In the genomic region with DNA sequence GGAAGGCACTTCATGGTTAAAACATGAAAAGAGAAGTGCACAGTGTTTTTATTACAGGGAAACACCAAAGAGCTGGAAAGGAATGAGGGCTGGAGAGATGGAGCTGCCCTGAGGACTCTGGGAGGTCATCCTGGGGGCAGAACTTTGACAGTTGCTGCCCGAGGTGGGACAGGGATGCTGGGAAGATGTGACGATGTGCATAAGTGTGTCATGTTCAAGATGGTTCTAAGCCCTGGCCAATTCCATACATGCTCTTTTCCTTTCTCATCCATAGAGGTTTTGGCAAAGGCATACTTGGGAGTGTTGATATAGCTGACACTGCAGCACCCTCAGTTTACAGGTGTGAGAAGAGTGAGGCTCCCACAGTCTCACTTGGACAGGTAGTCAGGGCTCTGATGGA, we compare ENCODE assay signal across 28 cellular contexts. TPM values are rescaled to one million over a fixed set of nuclear protein-coding genes. Genes with fewer than 3 reads are reported as not detected.
A peak's percentile ranks its signal among the peaks of the same experiment; 100 is the strongest.
DNase-seq lines count a peak whose midpoint lies in the region; ATAC-seq and TF ChIP-seq lines count a peak whose summit lies in the region.
"Had no signal": no experiment of that assay in that cellular context is flagged by ENCODE, and none has a peak within 500 bp of the region (broad histone marks: within the 10 kb centered on the region; RNA-seq: fewer than 3 reads in every experiment).

No MANE protein-coding gene starts in this region.

- no peak for DNase-seq in Caco-2
- DNase-seq in ascending aorta (ENCODE audit: low spot score in 2 of 2) = no peak
- DNase-seq in thoracic aorta (ENCODE audit: low spot score) = no peak
- DNase-seq in activated CD4-positive, alpha-beta memory T cell treated with anti-CD3 and anti-CD28 coated beads for 36 hours = no peak
- DNase-seq in activated CD8-positive, alpha-beta memory T cell treated with anti-CD3 and anti-CD28 coated beads, Interleukin-2, amount 50 U/mL, for 48 hours = no peak
- no peak for DNase-seq in KBM-7
- DNase-seq: activated CD4-positive, alpha-beta T cell treated with anti-CD3 and anti-CD28 coated beads, Interleukin-2, amount 10 ng/mL, durations not matched to agents 24 days and 14 days; activated gamma-delta T cell treated with Interleukin-2 at 50 U/mL for 16 hours; activated T-cell treated with anti-CD3 and anti-CD28 coated beads, Interleukin-2, amount 50 U/mL, for 1 hour; C1 segment of cervical spinal cord; DND-41; glutamatergic neuron; left lung; mesendoderm; NCI-H1436 treated with DMSO at 0.1 percent for 48 hours; NCI-H446; NCI-H774; right lobe of liver; SHP77; stimulated activated CD4-positive, alpha-beta T cell treated with anti-CD3 and anti-CD28 coated beads, Interleukin-12 subunit alpha, Interleukin-12 subunit beta, amount 100 ng/mL, for 4 hours; stimulated activated CD4-positive, alpha-beta T cell treated with anti-CD3 and anti-CD28 coated beads, Interleukin-2, amount 100 ng/mL, for 48 hours; T-helper 9 cell; upper lobe of left lung had no signal

- BruUV-seq in Caco-2 (replicated peaks; lab: Mats Ljungman, UMichigan) = no TSS peak

- H3K4me3 Mint-ChIP-seq in Caco-2 (ENCODE audit: unreplicated experiment) = no peak overlapping the region
- no peak overlapping the region for H3K4me3 Mint-ChIP-seq in activated CD4-positive, alpha-beta memory T cell treated with anti-CD3 and anti-CD28 coated beads for 36 hours
- H3K4me3 Mint-ChIP-seq: activated CD4-positive, alpha-beta T cell treated with anti-CD3 and anti-CD28 coated beads, Interleukin-2, amount 10 ng/mL, durations not matched to agents 24 days and 14 days; brain had no signal

- peaks cover 27% of the 10 kb centered on the region; the same call in 1 of the 2 replicates for H3K4me1 ChIP-seq in Caco-2
- peaks cover 12 to 62% of the 10 kb centered on the region in 2 donors for H3K4me1 ChIP-seq in ascending aorta
- peaks cover 3 to 25% of the 10 kb centered on the region in 2 donors for H3K4me1 ChIP-seq in muscle layer of duodenum (ENCODE audit: control insufficient read depth in 1 of 2, insufficient read depth in 2 of 2, low read length in 2 of 2)
- peaks cover 49 to 89% of the 10 kb centered on the region in 2 donors for H3K4me1 ChIP-seq in thoracic aorta (ENCODE audit: control insufficient read depth in 1 of 2, low read depth in 2 of 2)

- H3K27me3 Mint-ChIP-seq in Caco-2 (ENCODE audit: insufficient read depth, unreplicated experiment) = no peaks in the 10 kb centered on the region
- H3K27me3 Mint-ChIP-seq in activated CD4-positive, alpha-beta memory T cell treated with anti-CD3 and anti-CD28 coated beads for 36 hours = no peaks in the 10 kb centered on the region
- H3K27me3 Mint-ChIP-seq: activated CD4-positive, alpha-beta T cell treated with anti-CD3 and anti-CD28 coated beads, Interleukin-2, amount 10 ng/mL, durations not matched to agents 24 days and 14 days had no signal

- intact Hi-C loops in Caco-2 (cut with micrococcal nuclease; ENCODE audit: unreplicated experiment) (no loop called here), ascending aorta (cut with DNase I) (no loop called here)
- intact Hi-C loops in activated CD4-positive, alpha-beta memory T cell treated with anti-CD3 and anti-CD28 coated beads for 36 hours (cut with micrococcal nuclease) = no loop called here

- POLR2A ChIA-PET in Caco-2 (lab: Charles Lee) = no interaction called here
- POLR2A ChIA-PET in activated CD4-positive, alpha-beta memory T cell treated with anti-CD3 and anti-CD28 coated beads for 36 hours (lab: Charles Lee) = interaction anchor here (0.7 kb wide), 1 partner anchor 9 kb away, joined by 3 read pairs; no protein-coding TSS in a partner anchor

- H3K9me3 ChIP-seq in Caco-2 (no peaks in the 10 kb centered on the region), ascending aorta (no peaks in the 10 kb centered on the region), muscle layer of duodenum (ENCODE audit: control insufficient read depth in 1 of 2, low read length in 2 of 2) (no peaks in the 10 kb centered on the region), thoracic aorta (no peaks in the 10 kb centered on the region)
- H3K9me3 ChIP-seq: left lung, right lobe of liver, upper lobe of left lung had no signal

- H3K27me3 ChIP-seq in Caco-2 (replicated peaks; ENCODE audit: control insufficient read depth, insufficient read depth, low read length) = no peaks in the 10 kb centered on the region
- H3K27me3 ChIP-seq in ascending aorta = no peaks in the 10 kb centered on the region
- H3K27me3 ChIP-seq in muscle layer of duodenum (ENCODE audit: low read depth, low read length) = no peaks in the 10 kb centered on the region
- no peaks in the 10 kb centered on the region for H3K27me3 ChIP-seq in thoracic aorta (replicated peaks; ENCODE audit: insufficient read depth)
- H3K27me3 ChIP-seq: left lung, right lobe of liver, upper lobe of left lung had no signal

- peaks cover 21% of the 10 kb centered on the region for H3K4me1 Mint-ChIP-seq in Caco-2 (ENCODE audit: low read depth, unreplicated experiment)
- peaks cover 34% of the 10 kb centered on the region for H3K4me1 Mint-ChIP-seq in activated CD4-positive, alpha-beta memory T cell treated with anti-CD3 and anti-CD28 coated beads for 36 hours (ENCODE audit: low read depth)

- H3K27ac ChIP-seq in ascending aorta = peak overlapping the region; percentile 90 to 92
- H3K27ac ChIP-seq in muscle layer of duodenum (ENCODE audit: low read length) = peak overlapping the region; percentile 78
- H3K27ac ChIP-seq in thoracic aorta = peak overlapping the region; percentile 91
- H3K27ac ChIP-seq: left lung had no signal

- ATAC-seq in thoracic aorta (ENCODE audit: insufficient number of reproducible peaks, low FRiP score, low read depth) (no peak), GM18873 (IDR thresholded peaks at IDR 0.05; ENCODE audit: low FRiP score, unreplicated experiment) (no peak)
- ATAC-seq: HCT116, left lung, Panc1 had no signal

- H3K36me3 ChIP-seq in Caco-2 (ENCODE audit: control insufficient read depth, insufficient read depth, low read length) = peaks cover 2% of the 10 kb centered on the region; the same call in 1 of the 2 replicates
- peaks cover 5 to 9% of the 10 kb centered on the region in 2 donors for H3K36me3 ChIP-seq in ascending aorta
- peaks cover 4% of the 10 kb centered on the region in 2 donors for H3K36me3 ChIP-seq in muscle layer of duodenum (ENCODE audit: control insufficient read depth in 1 of 2, insufficient read depth in 2 of 2, low read length in 2 of 2)
- H3K36me3 ChIP-seq in thoracic aorta = no peaks in the 10 kb centered on the region
- H3K36me3 ChIP-seq: right lobe of liver had no signal

- no peaks in the 10 kb centered on the region for H3K9me3 Mint-ChIP-seq in Caco-2 (ENCODE audit: unreplicated experiment)
- no peaks in the 10 kb centered on the region for H3K9me3 Mint-ChIP-seq in activated CD4-positive, alpha-beta memory T cell treated with anti-CD3 and anti-CD28 coated beads for 36 hours
- H3K9me3 Mint-ChIP-seq: activated CD4-positive, alpha-beta T cell treated with anti-CD3 and anti-CD28 coated beads, Interleukin-2, amount 10 ng/mL, durations not matched to agents 24 days and 14 days had no signal

- peak overlapping the region; percentile 39 for H3K27ac Mint-ChIP-seq in Caco-2 (ENCODE audit: unreplicated experiment)
- no peak overlapping the region for H3K27ac Mint-ChIP-seq in activated CD4-positive, alpha-beta memory T cell treated with anti-CD3 and anti-CD28 coated beads for 36 hours
- H3K27ac Mint-ChIP-seq: activated CD4-positive, alpha-beta T cell treated with anti-CD3 and anti-CD28 coated beads, Interleukin-2, amount 10 ng/mL, durations not matched to agents 24 days and 14 days had no signal

- H3K36me3 Mint-ChIP-seq in Caco-2 (ENCODE audit: insufficient read depth, unreplicated experiment) = peaks cover 33% of the 10 kb centered on the region
- peaks cover 22% of the 10 kb centered on the region for H3K36me3 Mint-ChIP-seq in activated CD4-positive, alpha-beta memory T cell treated with anti-CD3 and anti-CD28 coated beads for 36 hours

- CTCF ChIA-PET in Caco-2 (lab: Charles Lee) = no interaction called here
- CTCF ChIA-PET in activated CD4-positive, alpha-beta memory T cell treated with anti-CD3 and anti-CD28 coated beads for 36 hours (lab: Charles Lee) = no interaction called here

- TF ChIP-seq CTCF in Caco-2 (IDR thresholded peaks at IDR 0.05; ENCODE audit: insufficient read depth in 1 of 2, low read depth in 1 of 2, low read length in 1 of 2, severe bottlenecking in 1 of 2, unreplicated experiment in 1 of 2) (no peak), ascending aorta (IDR thresholded peaks at IDR 0.05) (no peak), thoracic aorta (IDR thresholded peaks at IDR 0.05) (no peak)

- H3K4me3 ChIP-seq in Caco-2 (ENCODE audit: low read depth, low read length) (no peak overlapping the region), ascending aorta (no peak overlapping the region), muscle layer of duodenum (ENCODE audit: low read depth in 1 of 2, low read length in 2 of 2) (no peak overlapping the region), thoracic aorta (no peak overlapping the region)
- H3K4me3 ChIP-seq: left lung, right lobe of liver, upper lobe of left lung had no signal

- in situ Hi-C loops in KBM-7 (cut with MboI; ENCODE audit: low pct_unique_long_range_greater_than_20kb, low sequenced_read_pairs) = no loop called here

RNA-seq across cellular contexts. Expression of a gene that starts 23.8 kb away (rescaled TPM):
- 120 and 147 TPM in 2 replicates for total RNA-seq in Caco-2 (2022)
- 1,791 TPM for total RNA-seq in ascending aorta
- total RNA-seq in thoracic aorta = 1,000 to 10,000 TPM; 1,568 to 1,607 TPM
- 10 to 100 TPM; 41.0 to 43.6 TPM for total RNA-seq in activated CD4-positive, alpha-beta memory T cell treated with anti-CD3 and anti-CD28 coated beads for 36 hours

Comparison
In these comparisons a context has a peak if more than half of its experiments do, and no peak if none do; other contexts are left out.
1. RNA of a gene that starts 23.8 kb away (total RNA-seq): 1,791 TPM in ascending aorta (single experiment) and 1,568 to 1,607 TPM in thoracic aorta; 120 to 147 TPM in Caco-2 and 41.0 to 43.6 TPM in activated CD4-positive, alpha-beta memory T cell treated with anti-CD3 and anti-CD28 coated beads for 36 hours; every median in the first group is over 10 times any median in the second.
2. Peak in every context shown above with its lines, with median percentiles within 50 percentile points of each other: H3K27ac ChIP-seq.